26 cellular contexts compared by ENCODE assay signal in the genomic region with DNA sequence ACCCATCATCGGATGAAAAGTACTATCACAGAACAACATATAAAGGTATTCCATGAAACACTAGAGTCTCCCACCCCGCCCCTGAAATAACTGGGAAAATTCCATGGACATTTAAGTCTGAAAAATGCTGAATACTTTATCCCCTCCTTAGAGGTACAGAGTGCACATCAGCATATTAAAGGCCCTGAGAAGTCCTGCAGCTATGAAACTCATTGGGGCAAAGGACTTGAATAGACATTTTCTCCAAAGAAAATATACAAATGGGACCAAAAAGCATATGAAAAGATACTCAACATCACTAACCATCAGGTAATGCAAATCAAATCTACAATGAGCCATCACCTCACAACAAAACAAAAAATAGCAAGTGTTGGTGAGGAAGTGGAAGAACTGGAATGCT. TPM values are rescaled to one million over a fixed set of nuclear protein-coding genes. Genes with fewer than 3 reads are reported as not detected.
A peak's percentile ranks its signal among the peaks of the same experiment; 100 is the strongest.
DNase-seq lines count a peak whose midpoint lies in the region; ATAC-seq, FAIRE-seq and TF ChIP-seq lines count a peak whose summit lies in the region.
"Had no signal": no experiment of that assay in that cellular context is flagged by ENCODE, and none has a peak within 500 bp of the region (broad histone marks: within the 10 kb centered on the region; RNA-seq: fewer than 3 reads in every experiment).

No MANE protein-coding gene starts in this region.

- CTCF ChIA-PET in MCF 10A (lab: Yijun Ruan, JAX), result interaction anchor here (2.5 kb wide), 1 partner anchor 8 kb away, joined by 12 read pairs; no protein-coding TSS in a partner anchor
- CTCF ChIA-PET in mammary epithelial cell (lab: Charles Lee; ENCODE audit: low non-redundant PET), result no interaction called here
- CTCF ChIA-PET in K562 (lab: Yijun Ruan, JAX; ENCODE audit: low intra/inter-chr PET ratio), result no interaction called here
- CTCF ChIA-PET in SK-N-SH (lab: Yijun Ruan, JAX), result interaction anchor here (1.1 to 5.3 kb wide), 2 partner anchors 9 to 20 kb away, joined by 3 to 17 read pairs; no protein-coding TSS in a partner anchor

- intact Hi-C loops in MCF 10A (cut with micrococcal nuclease), result no loop called here
- intact Hi-C loops in mammary epithelial cell (cut with micrococcal nuclease), result no loop called here
- intact Hi-C loops in K562 (cut with micrococcal nuclease), result no loop called here
- intact Hi-C loops in thyroid gland (cut with DNase I), result no loop called here

- H3K27ac Mint-ChIP-seq in MCF 10A (ENCODE audit: low read depth, unreplicated experiment), result peak overlapping the region; percentile 96
- peak overlapping the region; percentile 49 for H3K27ac Mint-ChIP-seq in osteocyte (ENCODE audit: unreplicated experiment)
- H3K27ac Mint-ChIP-seq: GM23338, memory B cell had no signal

- H3K36me3 ChIP-seq in mammary epithelial cell (ENCODE audit: insufficient read depth, low read length), result peaks cover 9% of the 10 kb centered on the region
- peaks cover 10% of the 10 kb centered on the region for H3K36me3 ChIP-seq in MM.1S (replicated peaks; ENCODE audit: insufficient read depth, low read length)
- H3K36me3 ChIP-seq in K562 (ENCODE audit: control insufficient read depth, insufficient read depth, low read length), result peaks cover 10% of the 10 kb centered on the region; the same call in 2 of the 3 replicates
- peaks cover 18 to 19% of the 10 kb centered on the region in 2 experiments for H3K36me3 ChIP-seq in SK-N-SH (replicated peaks in 1 of 2; ENCODE audit: control insufficient read depth in 1 of 2, insufficient read depth in 2 of 2, low read length in 1 of 2)
- no peaks in the 10 kb centered on the region for H3K36me3 ChIP-seq in thyroid gland

- no peak for ATAC-seq in K562
- ATAC-seq: GM23338, upper lobe of right lung had no signal

- TF ChIP-seq POLR2A in K562 (conservative IDR thresholded peaks at IDR 0.05) (no peak), thyroid gland (IDR thresholded peaks at IDR 0.05) (no peak)

- no peak for DNase-seq in MCF 10A (ENCODE audit: unreplicated experiment)
- DNase-seq in mammary epithelial cell, result no peak
- DNase-seq in MM.1S, result no peak
- DNase-seq in K562 (ENCODE audit: extremely low read depth in 1 of 4, low spot score in 3 of 4), result no peak
- no peak for DNase-seq in osteocyte (ENCODE audit: extremely low spot score, unreplicated experiment)
- no peak for DNase-seq in stimulated activated naive CD4-positive, alpha-beta T cell treated with Interleukin-2 at 50 U/mL for 16 hours (lab: John Stamatoyannopoulos, UW)
- no peak for DNase-seq in SK-N-SH
- DNase-seq in thyroid gland, result no peak
- DNase-seq: activated CD4-positive, alpha-beta T cell treated with anti-CD3 and anti-CD28 coated beads for 1 hour; activated naive CD4-positive, alpha-beta T cell treated with anti-CD3 and anti-CD28 coated beads for 36 hours; COR-L47; DMS79; GF-D8; head of caudate nucleus; kidney glomerular epithelial cell; NCI-H510A treated with DMSO at 0.1 percent for 48 hours; NK-92 treated with Interleukin-12 subunit alpha and Interleukin-12 subunit beta, amount 100 ng/mL, for 24 hours; SHP77 treated with DMSO at 0.1 percent for 48 hours; stimulated activated CD4-positive, alpha-beta T cell treated with anti-CD3 and anti-CD28 coated beads, Interleukin-1b, Interleukin-23, amount 100 ng/mL, for 48 hours; SW 1271; upper lobe of right lung had no signal

- 85% methylated on average over 2 of the region's 2 CpGs for WGBS in mammary epithelial cell (ENCODE audit: low coverage, missing lambda C conversion rate)
- WGBS in K562 (ENCODE audit: insufficient coverage, low coverage, missing lambda C conversion rate), result 88% methylated on average over 2 of the region's 2 CpGs
- WGBS in SK-N-SH (ENCODE audit: low lambda C conversion rate), result 98% methylated on average over 2 of the region's 2 CpGs
- WGBS in thyroid gland, 2 donors, result 96 to 99% methylated on average over 2 of the region's 2 CpGs

- H3K9me2 ChIP-seq in MM.1S (replicated peaks; ENCODE audit: insufficient read depth, low read length), result no peaks in the 10 kb centered on the region
- no peaks in the 10 kb centered on the region for H3K9me2 ChIP-seq in SK-N-SH

- FAIRE-seq in K562 (lab: Jason Lieb, UNC), result no peak

- H3K27ac ChIP-seq in mammary epithelial cell (ENCODE audit: insufficient read depth, low read depth, low read length) (no peak overlapping the region), MM.1S (ENCODE audit: low read length) (peak overlapping the region; percentile 75; the same call in 1 of the 2 replicates), K562 (ENCODE audit: extremely low read depth, low read depth, low read length) (no peak overlapping the region), SK-N-SH (ENCODE audit: low read depth in 2 of 2, low read length in 1 of 2) (no peak overlapping the region), thyroid gland (no peak overlapping the region)
- H3K27ac ChIP-seq: epithelial cell of prostate, upper lobe of right lung had no signal

- H4K20me1 ChIP-seq in mammary epithelial cell (ENCODE audit: insufficient read depth, low read length) (no peaks in the 10 kb centered on the region), MM.1S (ENCODE audit: insufficient read depth, low read length) (no peaks in the 10 kb centered on the region), K562 (replicated peaks; ENCODE audit: control insufficient read depth, insufficient read depth, low read length) (no peaks in the 10 kb centered on the region), SK-N-SH (ENCODE audit: insufficient read depth) (no peaks in the 10 kb centered on the region)

- H2AFZ ChIP-seq in mammary epithelial cell (ENCODE audit: low read depth, low read length) (no peak overlapping the region), MM.1S (ENCODE audit: low read length) (no peak overlapping the region), K562 (ENCODE audit: low read depth, low read length) (no peak overlapping the region), SK-N-SH (ENCODE audit: low read depth) (no peak overlapping the region)
- H2AFZ ChIP-seq: GM23338 had no signal

- no peak overlapping the region for H3K4me3 Mint-ChIP-seq in MCF 10A (ENCODE audit: unreplicated experiment)
- no peak overlapping the region for H3K4me3 Mint-ChIP-seq in osteocyte (ENCODE audit: unreplicated experiment)
- H3K4me3 Mint-ChIP-seq: activated naive CD4-positive, alpha-beta T cell treated with anti-CD3 and anti-CD28 coated beads for 36 hours; GM23338; memory B cell had no signal

- TF ChIP-seq CTCF in MCF 10A (IDR thresholded peaks at IDR 0.05; ENCODE audit: unreplicated experiment), result no peak
- no peak for TF ChIP-seq CTCF in mammary epithelial cell (conservative IDR thresholded peaks at IDR 0.05 in 1 of 2, IDR thresholded peaks at IDR 0.05 in 1 of 2; ENCODE audit: extremely low read depth in 1 of 2, insufficient read depth in 1 of 2, low read depth in 1 of 2, low read length in 2 of 2)
- TF ChIP-seq CTCF in MM.1S (IDR thresholded peaks at IDR 0.05; ENCODE audit: low read length), result no peak
- no peak for TF ChIP-seq CTCF in K562 (IDR thresholded peaks at IDR 0.05 in 2 of 3, conservative IDR thresholded peaks at IDR 0.05 in 1 of 3; ENCODE audit: insufficient read depth in 2 of 3, low read depth in 1 of 3, low read length in 3 of 3)
- TF ChIP-seq CTCF in osteocyte (IDR thresholded peaks at IDR 0.05), result no peak
- TF ChIP-seq CTCF in SK-N-SH (IDR thresholded peaks at IDR 0.05), result no peak
- TF ChIP-seq CTCF in thyroid gland (IDR thresholded peaks at IDR 0.05), result no peak

- in situ Hi-C loops in mammary epithelial cell (cut with MboI; ENCODE audit: low sequenced_read_pairs in 2 of 2) (no loop called here), K562 (cut with MboI) (no loop called here)

- no peaks in the 10 kb centered on the region for H3K27me3 ChIP-seq in mammary epithelial cell (ENCODE audit: insufficient read depth, low read length)
- H3K27me3 ChIP-seq in MM.1S (replicated peaks; ENCODE audit: insufficient read depth, low read length), result no peaks in the 10 kb centered on the region
- H3K27me3 ChIP-seq in K562 (ENCODE audit: control insufficient read depth in 2 of 2, insufficient read depth in 2 of 2, low read length in 2 of 2), result no peaks in the 10 kb centered on the region
- no peaks in the 10 kb centered on the region for H3K27me3 ChIP-seq in SK-N-SH (ENCODE audit: insufficient read depth)
- H3K27me3 ChIP-seq in thyroid gland, result no peaks in the 10 kb centered on the region
- H3K27me3 ChIP-seq: ascending aorta, upper lobe of right lung had no signal

- no peaks in the 10 kb centered on the region for H3K9me3 Mint-ChIP-seq in MCF 10A (ENCODE audit: unreplicated experiment)
- no peaks in the 10 kb centered on the region for H3K9me3 Mint-ChIP-seq in osteocyte (ENCODE audit: unreplicated experiment)
- H3K9me3 Mint-ChIP-seq: activated naive CD4-positive, alpha-beta T cell treated with anti-CD3 and anti-CD28 coated beads for 36 hours; GM23338; memory B cell had no signal

- H3K4me1 Mint-ChIP-seq in MCF 10A (ENCODE audit: insufficient read depth, unreplicated experiment) (peaks cover 51% of the 10 kb centered on the region), osteocyte (ENCODE audit: unreplicated experiment) (peaks cover 41% of the 10 kb centered on the region)

- no peak overlapping the region for H3K4me3 ChIP-seq in mammary epithelial cell (replicated peaks in 1 of 3; ENCODE audit: insufficient read depth in 1 of 3, low read depth in 2 of 3, low read length in 3 of 3)
- H3K4me3 ChIP-seq in MM.1S (ENCODE audit: low read length), result no peak overlapping the region
- H3K4me3 ChIP-seq in K562, result no peak overlapping the region
- no peak overlapping the region for H3K4me3 ChIP-seq in SK-N-SH (ENCODE audit: low read depth in 2 of 2, low read length in 1 of 2)
- no peak overlapping the region for H3K4me3 ChIP-seq in thyroid gland (replicated peaks in 1 of 3)
- H3K4me3 ChIP-seq: ascending aorta, GM23338, skin epidermis, upper lobe of right lung had no signal

- no peak for TF ChIP-seq RAD21 in K562 (CRISPR knock-in tag; conservative IDR thresholded peaks at IDR 0.05 in 1 of 2, IDR thresholded peaks at IDR 0.05 in 1 of 2)
- no peak for TF ChIP-seq RAD21 in SK-N-SH (IDR thresholded peaks at IDR 0.05; ENCODE audit: low read length)

- dilution Hi-C loops in mammary epithelial cell (cut with HindIII; ENCODE audit: low sequenced_read_pairs), result no loop called here

- H3K79me2 ChIP-seq in mammary epithelial cell (ENCODE audit: insufficient read depth, low read length), result peaks cover 54% of the 10 kb centered on the region
- peaks cover 44% of the 10 kb centered on the region for H3K79me2 ChIP-seq in MM.1S (ENCODE audit: low read length)
- no peaks in the 10 kb centered on the region; the same call in 2 of the 3 replicates for H3K79me2 ChIP-seq in K562 (ENCODE audit: control insufficient read depth, insufficient read depth, low read length)
- peaks cover 41% of the 10 kb centered on the region for H3K79me2 ChIP-seq in SK-N-SH (ENCODE audit: insufficient read depth)

- TF ChIP-seq EP300 in K562 (IDR thresholded peaks at IDR 0.05; ENCODE audit: low read length) (no peak), SK-N-SH (IDR thresholded peaks at IDR 0.05; ENCODE audit: borderline replicate concordance in 1 of 2, low read depth in 1 of 2, low read length in 1 of 2) (no peak)

- H3K9me3 ChIP-seq in mammary epithelial cell (replicated peaks; ENCODE audit: insufficient read depth, low read length), result no peaks in the 10 kb centered on the region
- H3K9me3 ChIP-seq in MM.1S (replicated peaks; ENCODE audit: insufficient read depth, low read length), result no peaks in the 10 kb centered on the region
- H3K9me3 ChIP-seq in K562 (replicated peaks; ENCODE audit: control insufficient read depth, insufficient read depth, low read depth, low read length), result no peaks in the 10 kb centered on the region
- no peaks in the 10 kb centered on the region for H3K9me3 ChIP-seq in SK-N-SH
- H3K9me3 ChIP-seq in thyroid gland, result no peaks in the 10 kb centered on the region
- H3K9me3 ChIP-seq: ascending aorta, upper lobe of right lung had no signal

- H3K4me2 ChIP-seq in mammary epithelial cell (ENCODE audit: insufficient read depth, low read depth, low read length) (no peak overlapping the region), MM.1S (ENCODE audit: low read depth, low read length) (no peak overlapping the region), K562 (ENCODE audit: insufficient read depth, low read length) (no peak overlapping the region), SK-N-SH (no peak overlapping the region)
- H3K4me2 ChIP-seq: GM23338 had no signal

- no peak overlapping the region for H3K9ac ChIP-seq in mammary epithelial cell (ENCODE audit: insufficient read depth, low read length)
- H3K9ac ChIP-seq in MM.1S (ENCODE audit: low read length), result no peak overlapping the region
- no peak overlapping the region for H3K9ac ChIP-seq in K562 (ENCODE audit: insufficient read depth in 1 of 2, low read depth in 2 of 2, low read length in 2 of 2)
- no peak overlapping the region for H3K9ac ChIP-seq in SK-N-SH

- POLR2A ChIA-PET in MCF 10A (lab: Yijun Ruan, JAX) (interaction anchor here (1.5 to 3.2 kb wide), 6 partner anchors 9 to 306 kb away, joined by 6 to 52 read pairs (median 13); a partner anchor contains a TSS), K562 (lab: Yijun Ruan, JAX) (no interaction called here), SK-N-SH (lab: Yijun Ruan, JAX) (no interaction called here)

- H3K9me1 ChIP-seq in K562 (ENCODE audit: control insufficient read depth, insufficient read depth, low read length), result no peaks in the 10 kb centered on the region

- H3K36me3 Mint-ChIP-seq in MCF 10A (ENCODE audit: insufficient read depth, unreplicated experiment), result peaks cover 71% of the 10 kb centered on the region
- H3K36me3 Mint-ChIP-seq in osteocyte (ENCODE audit: unreplicated experiment), result peaks cover 41% of the 10 kb centered on the region

- H3K4me1 ChIP-seq in mammary epithelial cell (ENCODE audit: insufficient read depth, low read length) (peaks cover 16% of the 10 kb centered on the region), MM.1S (ENCODE audit: low read length) (peaks cover 27% of the 10 kb centered on the region), K562 (replicated peaks in 1 of 2; ENCODE audit: control insufficient read depth in 2 of 2, insufficient read depth in 2 of 2, low read length in 2 of 2) (peaks cover 0 to 7% of the 10 kb centered on the region in 2 experiments; a peak in 2 of 5 replicates), SK-N-SH (ENCODE audit: control insufficient read depth in 1 of 2, insufficient read depth in 2 of 2, low read depth in 1 of 2, low read length in 1 of 2) (peaks cover 3 to 15% of the 10 kb centered on the region in 2 experiments; a peak in 2 of 4 replicates), thyroid gland (peaks cover 16 to 33% of the 10 kb centered on the region in 2 donors)

- no peaks in the 10 kb centered on the region for H3K27me3 Mint-ChIP-seq in MCF 10A (ENCODE audit: insufficient read depth, unreplicated experiment)
- no peaks in the 10 kb centered on the region for H3K27me3 Mint-ChIP-seq in osteocyte (ENCODE audit: unreplicated experiment)
- H3K27me3 Mint-ChIP-seq: memory B cell had no signal

- no TSS peak for BruUV-seq in MCF 10A (replicated peaks; lab: Mats Ljungman, UMichigan)
- BruUV-seq in mammary epithelial cell (replicated peaks; lab: Mats Ljungman, UMichigan), result no TSS peak
- no TSS peak for BruUV-seq in K562 (replicated peaks; lab: Mats Ljungman, UMichigan)

- H3F3A ChIP-seq in MM.1S (ENCODE audit: insufficient read depth, low read length), result peaks cover 11% of the 10 kb centered on the region
- H3F3A ChIP-seq in SK-N-SH (replicated peaks; ENCODE audit: insufficient read depth), result no peaks in the 10 kb centered on the region

RNA-seq across cellular contexts. Expression of a gene that starts 18.9 kb away (rescaled TPM):
- total RNA-seq in MCF 10A (2022) (51.6 and 52.1 TPM in 2 replicates), mammary epithelial cell (100 to 1,000 TPM in 1 of 2 donors, 10 to 100 TPM in 1; 68.6 to 127 TPM), K562 (2014; rRNA removed) (40.1 and 50.2 TPM in 2 replicates), K562 (2014; rRNA removed; fragmentation: Illumina TruSeq; extraction: Trizol) (37.7 and 39.8 TPM in 2 replicates), K562 (2015; rRNA removed; fragmentation: Illumina TruSeq; extraction: Trizol) (35.6 and 39.1 TPM in 2 replicates), K562 (2021) (32.8 and 43.0 TPM in 2 replicates), osteocyte (74.5 and 86.5 TPM in 2 replicates), thyroid gland (10 to 100 TPM; 72.7 to 89.0 (median 84.0) TPM)
- polyA plus RNA-seq in mammary epithelial cell (152 TPM), K562 (2011; rRNA removed) (93.5 and 120 TPM in 2 replicates), K562 (2014; fragmentation: Illumina TruSeq; extraction: Trizol) (62.6 and 66.5 TPM in 2 replicates), K562 (2014; fragmentation: Nextera tagmentation; extraction: Ambion mirVana) (10 to 100 TPM; 24.2 to 50.6 TPM), K562 (2014; rRNA removed) (42.2 and 58.7 TPM in 2 replicates), SK-N-SH (2012; rRNA removed) (167 and 190 TPM in 2 replicates)
- 213 TPM for polyA minus RNA-seq in mammary epithelial cell
- 76.3 and 157 TPM in 2 replicates for total RNA-seq in K562 (2011; cell fraction: chromatin; rRNA removed; ENCODE audit: low replicate concordance)
- 77.2 and 79.0 TPM in 2 replicates for total RNA-seq in K562 (2011; cell fraction: nucleolus; rRNA removed)
- total RNA-seq in K562 (2011; cell fraction: nucleoplasm; rRNA removed), result 76.5 and 76.6 TPM in 2 replicates
- 250 and 271 TPM in 2 replicates for polyA plus RNA-seq in K562 (2011; cell fraction: cytosol; rRNA removed)
- polyA plus RNA-seq in K562 (2011; cell fraction: nucleus; rRNA removed), result 148 and 194 TPM in 2 replicates
- 29.6 and 49.8 TPM in 2 replicates for polyA plus RNA-seq in K562 (2012)
- 159 and 165 TPM in 2 replicates for polyA minus RNA-seq in K562 (2011; rRNA and poly(A)+ RNA removed)
- 75.6 and 82.5 TPM in 2 replicates for polyA minus RNA-seq in K562 (2011; cell fraction: cytosol; rRNA and poly(A)+ RNA removed)
- polyA minus RNA-seq in K562 (2011; cell fraction: nucleus; rRNA and poly(A)+ RNA removed), result 67.7 and 116 TPM in 2 replicates
- polyA plus RNA-seq in SK-N-SH (2012; cell fraction: cytosol; rRNA removed), result 122 and 146 TPM in 2 replicates
- 264 and 305 TPM in 2 replicates for polyA plus RNA-seq in SK-N-SH (2012; cell fraction: nucleus; rRNA removed)

Comparison
In these comparisons a context has a peak if more than half of its experiments do, and no peak if none do; other contexts are left out.
1. CTCF ChIA-PET loops: an anchor here in MCF 10A (2.5 kb wide) and SK-N-SH (1.1 to 5.3 kb wide); none called in mammary epithelial cell and K562.